ENCODE assay signal across 8 cellular contexts in the genomic region with DNA sequence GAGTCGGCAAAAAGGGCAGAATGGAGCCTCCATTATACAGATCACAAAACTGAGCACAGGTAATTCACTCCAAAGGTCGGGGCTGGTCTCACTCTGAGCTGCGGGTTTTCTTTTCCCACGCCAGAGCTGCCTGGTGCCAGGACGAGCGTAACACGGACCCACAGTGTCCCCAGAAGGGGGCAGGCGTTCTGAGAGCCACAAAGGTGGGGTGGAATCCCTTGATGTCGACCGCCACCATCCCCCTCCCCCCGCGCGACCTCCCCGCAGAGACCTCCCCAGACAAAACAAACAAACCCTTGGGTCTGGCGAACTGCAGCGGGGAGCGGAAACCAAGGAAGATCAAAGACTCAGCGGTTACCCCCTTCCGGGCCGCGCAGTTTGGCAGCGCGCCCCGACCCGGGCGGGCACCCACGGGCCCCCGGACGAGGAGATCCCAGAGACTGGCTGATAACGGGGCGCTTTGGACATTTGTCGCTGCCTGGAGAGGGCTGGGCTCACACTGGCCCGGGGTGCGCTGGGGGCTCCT. TPM values are rescaled to one million over a fixed set of nuclear protein-coding genes. Genes with fewer than 3 reads are reported as not detected.
DNase-seq lines count a peak whose midpoint lies in the region; ATAC-seq and TF ChIP-seq lines count a peak whose summit lies in the region.

No MANE protein-coding gene starts in this region.

- H3K27ac Mint-ChIP-seq in endothelial cell (ENCODE audit: unreplicated experiment) (no peak overlapping the region), natural killer cell (peak overlapping the region; percentile 83 to 88)
- peak overlapping the region; percentile 28 for H3K27ac Mint-ChIP-seq in stimulated activated naive CD8-positive, alpha-beta T cell treated with anti-CD3 and anti-CD28 coated beads, Interleukin-15, Interleukin-2, amounts not matched to agents 100 ng/mL and 50 ng/mL, for 24 hours

- TF ChIP-seq CTCF in endothelial cell (IDR thresholded peaks at IDR 0.05; ENCODE audit: unreplicated experiment) (no peak), natural killer cell (IDR thresholded peaks at IDR 0.05) (peak; percentile 27)

- intact Hi-C loops in natural killer cell (cut with micrococcal nuclease) = loop anchor here (5.0 to 10.0 kb wide), 2 partner anchors 120 to 257 kb away; no protein-coding TSS in a partner anchor

- peak; percentile 58 for DNase-seq in CD1c-positive myeloid dendritic cell (ENCODE audit: extremely low spot score)
- peak; percentile 53 to 81 for DNase-seq in NCI-H524 (lab: John Stamatoyannopoulos, UW)
- peak; percentile 52 to 55 for DNase-seq in activated CD8-positive, alpha-beta memory T cell treated with anti-CD3 and anti-CD28 coated beads for 4 hours (ENCODE audit: low read depth in 2 of 2)
- DNase-seq in endothelial cell (ENCODE audit: low spot score) = peak; percentile 53
- peak; percentile 64 for DNase-seq in natural killer cell
- no peak for DNase-seq in NCI-H1048 (lab: John Stamatoyannopoulos, UW)

- H3K4me3 Mint-ChIP-seq in endothelial cell (ENCODE audit: unreplicated experiment) (peak overlapping the region; percentile 90), natural killer cell (peak overlapping the region; percentile 95)
- H3K4me3 Mint-ChIP-seq in stimulated activated naive CD8-positive, alpha-beta T cell treated with anti-CD3 and anti-CD28 coated beads, Interleukin-15, Interleukin-2, amounts not matched to agents 100 ng/mL and 50 ng/mL, for 24 hours = peak overlapping the region; percentile 83

- H3K4me1 Mint-ChIP-seq in endothelial cell (ENCODE audit: unreplicated experiment) = peaks cover 9% of the 10 kb centered on the region
- peaks cover 5 to 16% of the 10 kb centered on the region in 2 donors for H3K4me1 Mint-ChIP-seq in natural killer cell
- peaks cover 25% of the 10 kb centered on the region for H3K4me1 Mint-ChIP-seq in stimulated activated naive CD8-positive, alpha-beta T cell treated with anti-CD3 and anti-CD28 coated beads, Interleukin-15, Interleukin-2, amounts not matched to agents 100 ng/mL and 50 ng/mL, for 24 hours (ENCODE audit: low read depth)

- H3K36me3 Mint-ChIP-seq in endothelial cell (ENCODE audit: low read depth, unreplicated experiment) (no peaks in the 10 kb centered on the region), natural killer cell (no peaks in the 10 kb centered on the region)
- no peaks in the 10 kb centered on the region for H3K36me3 Mint-ChIP-seq in stimulated activated naive CD8-positive, alpha-beta T cell treated with anti-CD3 and anti-CD28 coated beads, Interleukin-15, Interleukin-2, amounts not matched to agents 100 ng/mL and 50 ng/mL, for 24 hours (ENCODE audit: low read depth)

- H3K27me3 Mint-ChIP-seq in endothelial cell (ENCODE audit: unreplicated experiment) = peaks cover 13% of the 10 kb centered on the region
- peaks cover 19 to 26% of the 10 kb centered on the region in 2 donors for H3K27me3 Mint-ChIP-seq in natural killer cell (ENCODE audit: low read depth in 2 of 2)
- peaks cover 14% of the 10 kb centered on the region for H3K27me3 Mint-ChIP-seq in stimulated activated naive CD8-positive, alpha-beta T cell treated with anti-CD3 and anti-CD28 coated beads, Interleukin-15, Interleukin-2, amounts not matched to agents 100 ng/mL and 50 ng/mL, for 24 hours

- ATAC-seq in GM21723 (IDR thresholded peaks at IDR 0.05; ENCODE audit: unreplicated experiment) = peak; percentile 41
- ATAC-seq in natural killer cell = peak; percentile 49 to 75 (median 75)

- H3K9me3 Mint-ChIP-seq in endothelial cell (ENCODE audit: unreplicated experiment) (no peaks in the 10 kb centered on the region), natural killer cell (no peaks in the 10 kb centered on the region)
- no peaks in the 10 kb centered on the region for H3K9me3 Mint-ChIP-seq in stimulated activated naive CD8-positive, alpha-beta T cell treated with anti-CD3 and anti-CD28 coated beads, Interleukin-15, Interleukin-2, amounts not matched to agents 100 ng/mL and 50 ng/mL, for 24 hours

RNA-seq across cellular contexts. Expression of a gene that starts 0.8 kb away (rescaled TPM):
- total RNA-seq in endothelial cell (ENCODE audit: unreplicated experiment) = 2.4 TPM
- 1 to 10 TPM in 2 of 3 donors, under 1 TPM in 1; 0.75 to 1.5 (median 1.0) TPM for total RNA-seq in natural killer cell
